Comparison of ENCODE assay signal across 27 cellular contexts in genomic region chr10:99366666-99367065, GRCh38. TPM values are rescaled to one million over a fixed set of nuclear protein-coding genes. Genes with fewer than 3 reads are reported as not detected.
"Had no signal": no experiment of that assay in that cellular context is flagged by ENCODE, and none has a peak within 500 bp of the region (broad histone marks: within the 10 kb centered on the region; RNA-seq: fewer than 3 reads in every experiment).

No MANE protein-coding gene starts in this region.

- H3K4me3 ChIP-seq: neural progenitor cell, ovary, psoas muscle, right lobe of liver, sigmoid colon, suprapubic skin, testis, tibial artery, transverse colon, upper lobe of right lung, uterus had no signal

- H3K9me3 ChIP-seq: ovary, psoas muscle, right lobe of liver, sigmoid colon, suprapubic skin, testis, tibial artery, transverse colon, upper lobe of right lung, uterus had no signal

- H3K27ac ChIP-seq: neural progenitor cell, ovary, parathyroid adenoma, psoas muscle, right lobe of liver, sigmoid colon, suprapubic skin, testis, tibial artery, transverse colon, upper lobe of right lung, uterus had no signal

- H3K27me3 ChIP-seq: ovary, right lobe of liver, sigmoid colon, suprapubic skin, testis, uterus had no signal

- ATAC-seq: natural killer cell; psoas muscle; right cardiac atrium; right lobe of liver; stimulated activated memory B cell treated with anti-CD40 and anti-IgM and Interleukin-4, amounts not matched to agents 10 μg/mL and 1 μg/mL and 100 μg/mL, for 72 hours; stimulated activated naive CD8-positive, alpha-beta T cell treated with anti-CD3 and anti-CD28 coated beads, Interleukin-15, amount 100 ng/mL, for 72 hours; stimulated activated naive CD8-positive, alpha-beta T cell treated with anti-CD3 and anti-CD28 coated beads, Interleukin-15, Interleukin-2, amounts not matched to agents 100 U/mL and 50 U/mL, for 24 hours; upper lobe of right lung had no signal

- DNase-seq: natural killer cell; occipital lobe; ovary; posterior cingulate gyrus; psoas muscle; right cardiac atrium; right lobe of liver; sigmoid colon; small intestine; stimulated activated CD4-positive, alpha-beta T cell treated with anti-CD3 and anti-CD28 coated beads, Interleukin-15, amount 100 ng/mL, for 24 hours; stimulated activated CD4-positive, alpha-beta T cell treated with anti-CD3 and anti-CD28 coated beads, Interleukin-4, amount 100 ng/mL, for 1 hour; stimulated activated CD4-positive, alpha-beta T cell treated with anti-CD3 and anti-CD28 coated beads, Interleukin-4, amount 100 ng/mL, for 4 hours; stimulated activated CD8-positive, alpha-beta memory T cell treated with anti-CD3 and anti-CD28 coated beads, Interleukin-4, amount 100 ng/mL, for 48 hours; stimulated activated naive CD4-positive, alpha-beta T cell; stimulated activated naive CD8-positive, alpha-beta T cell treated with anti-CD3 and anti-CD28 coated beads, Interleukin-15, amount 100 ng/mL, for 72 hours; stimulated activated naive CD8-positive, alpha-beta T cell treated with anti-CD3 and anti-CD28 coated beads, Interleukin-15, Interleukin-2, amounts not matched to agents 100 U/mL and 50 U/mL, for 24 hours; substantia nigra; testis; tibial artery; transverse colon; upper lobe of right lung; uterus had no signal

- H3K36me3 ChIP-seq: neural progenitor cell, ovary, right lobe of liver, sigmoid colon, tibial artery, transverse colon, upper lobe of right lung, uterus had no signal

- H3K4me2 ChIP-seq: neural progenitor cell had no signal

- H3K9ac ChIP-seq: neural progenitor cell, parathyroid adenoma had no signal

- H3K4me1 ChIP-seq: neural progenitor cell, psoas muscle, sigmoid colon, suprapubic skin, testis, tibial artery, transverse colon, upper lobe of right lung, uterus had no signal

RNA-seq across cellular contexts. Expression of gene CNNM1, which starts 37.5 kb away (rescaled TPM):
- total RNA-seq: natural killer cell, psoas muscle, skeletal muscle tissue had no signal
